In the genomic region with DNA sequence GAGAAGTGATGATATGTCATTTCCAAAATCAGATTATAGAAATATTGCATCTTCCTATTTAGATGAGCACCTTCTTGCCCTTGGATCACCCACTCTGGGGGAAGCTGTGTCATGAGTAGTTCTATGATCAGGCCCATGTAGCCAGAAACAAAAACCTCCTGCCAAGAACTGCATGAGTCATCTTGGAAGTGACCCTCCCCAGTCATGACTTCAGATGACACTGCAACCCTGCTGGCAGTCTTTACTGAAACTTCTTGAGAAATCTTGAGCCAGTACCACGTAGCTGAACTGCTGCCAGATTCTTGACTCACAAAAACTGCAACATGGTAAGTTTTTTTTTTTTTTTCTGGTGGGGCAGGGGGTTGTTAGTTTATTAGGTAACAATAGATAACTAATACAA, we compare ENCODE assay signal across 15 cellular contexts.
DNase-seq lines count a peak whose midpoint lies in the region; ATAC-seq lines count a peak whose summit lies in the region.
"Had no signal": no experiment of that assay in that cellular context is flagged by ENCODE, and none has a peak within 500 bp of the region (broad histone marks: within the 10 kb centered on the region; RNA-seq: fewer than 3 reads in every experiment).

No MANE protein-coding gene starts in this region.

- H3K4me1 Mint-ChIP-seq in activated naive CD4-positive, alpha-beta T cell treated with anti-CD3 and anti-CD28 coated beads, Interleukin-2, amount 10 ng/mL, durations not matched to agents 7 days and 5 days: peaks cover 8% of the 10 kb centered on the region
- H3K4me1 Mint-ChIP-seq: CD4-positive, CD25-positive, alpha-beta regulatory T cell; H9 had no signal

- no peak for ATAC-seq in GM18517 (IDR thresholded peaks at IDR 0.05; ENCODE audit: unreplicated experiment)
- ATAC-seq: Right ventricle myocardium inferior had no signal

- no peak overlapping the region for H3K4me3 ChIP-seq in skeletal muscle cell (ENCODE audit: low read depth, low read length)
- H3K4me3 ChIP-seq: prostate gland had no signal

- no peak overlapping the region for H3K27ac Mint-ChIP-seq in activated naive CD4-positive, alpha-beta T cell treated with anti-CD3 and anti-CD28 coated beads, Interleukin-2, amount 10 ng/mL, durations not matched to agents 7 days and 5 days
- H3K27ac Mint-ChIP-seq: CD4-positive, CD25-positive, alpha-beta regulatory T cell; H9 had no signal

- no peaks in the 10 kb centered on the region for H3K27me3 Mint-ChIP-seq in activated naive CD4-positive, alpha-beta T cell treated with anti-CD3 and anti-CD28 coated beads, Interleukin-2, amount 10 ng/mL, durations not matched to agents 7 days and 5 days

- peaks cover 6% of the 10 kb centered on the region for H3K36me3 Mint-ChIP-seq in activated naive CD4-positive, alpha-beta T cell treated with anti-CD3 and anti-CD28 coated beads, Interleukin-2, amount 10 ng/mL, durations not matched to agents 7 days and 5 days
- H3K36me3 Mint-ChIP-seq: CD4-positive, CD25-positive, alpha-beta regulatory T cell had no signal

- H3K9me3 Mint-ChIP-seq in activated naive CD4-positive, alpha-beta T cell treated with anti-CD3 and anti-CD28 coated beads, Interleukin-2, amount 10 ng/mL, durations not matched to agents 7 days and 5 days: peaks cover 18% of the 10 kb centered on the region

- DNase-seq in CD1c-positive myeloid dendritic cell (ENCODE audit: extremely low spot score) (peak; percentile 10), LHCN-M2 (ENCODE audit: low read depth) (peak; percentile 52), skeletal muscle cell (ENCODE audit: low read depth) (peak; percentile 49), hypothalamus (lab: John Stamatoyannopoulos, UW) (no peak), RPMI8226 (no peak), inferior parietal cortex (ENCODE audit: extremely low spot score) (no peak)
- DNase-seq in activated naive CD4-positive, alpha-beta T cell treated with anti-CD3 and anti-CD28 coated beads, Interleukin-2, amount 10 ng/mL, durations not matched to agents 7 days and 5 days: peak; percentile 29
- DNase-seq: activated gamma-delta T cell treated with Interleukin-2 at 50 U/mL for 16 hours, H9, NCI-H1436, NCI-H526 treated with DMSO at 0.1 percent for 48 hours had no signal

- CTCF ChIA-PET in activated naive CD4-positive, alpha-beta T cell treated with anti-CD3 and anti-CD28 coated beads, Interleukin-2, amount 10 ng/mL, durations not matched to agents 7 days and 5 days (lab: Charles Lee): no interaction called here

- no peak overlapping the region for H3K4me3 Mint-ChIP-seq in activated naive CD4-positive, alpha-beta T cell treated with anti-CD3 and anti-CD28 coated beads, Interleukin-2, amount 10 ng/mL, durations not matched to agents 7 days and 5 days
- H3K4me3 Mint-ChIP-seq: CD4-positive, CD25-positive, alpha-beta regulatory T cell; H9 had no signal

Comparison
In these comparisons a context has a peak if more than half of its experiments do, and no peak if none do; other contexts are left out.
1. DNase-seq: peak in CD1c-positive myeloid dendritic cell (single experiment), LHCN-M2 (single experiment), activated naive CD4-positive, alpha-beta T cell treated with anti-CD3 and anti-CD28 coated beads, Interleukin-2, amount 10 ng/mL, durations not matched to agents 7 days and 5 days (single experiment) and skeletal muscle cell (single experiment); none in hypothalamus (0 of 51), RPMI8226 (single experiment) and inferior parietal cortex (single experiment).